In genomic region chr17:38351412-38352222, GRCh38 we compare ENCODE assay signal across 8 cellular contexts. TPM values are rescaled to one million over a fixed set of nuclear protein-coding genes. Genes with fewer than 3 reads are reported as not detected.
DNase-seq lines count a peak whose midpoint lies in the region; ATAC-seq and TF ChIP-seq lines count a peak whose summit lies in the region.

SOCS7 (plus strand) TSS chr17:38351844; CDS start chr17:38352053, 209 bp downstream.

- no peaks in the 10 kb centered on the region for H4K20me1 ChIP-seq in OCI-LY1 (ENCODE audit: insufficient read depth, low read length)

- ATAC-seq in GM21515 (IDR thresholded peaks at IDR 0.05; ENCODE audit: unreplicated experiment) = peak; percentile 84
- peak; percentile 95 for ATAC-seq in mucosa of descending colon

- intact Hi-C loops in mucosa of descending colon (cut with DNase I, micrococcal nuclease) = no loop called here

- DNase-seq in D341Med (ENCODE audit: low spot score) (peak; percentile 100), HuH-7 (ENCODE audit: low spot score) (peak; percentile 91), activated T-cell treated with anti-CD3 and anti-CD28 coated beads for 1 hour (ENCODE audit: low read depth) (peak; percentile 94), epithelial cell of prostate (ENCODE audit: low read depth, low spot score) (no peak), mucosa of descending colon (peak; percentile 95 to 97 (median 97))
- peak; percentile 88 to 89 for DNase-seq in stimulated activated CD8-positive, alpha-beta memory T cell treated with anti-CD3 and anti-CD28 coated beads, Interleukin-4, amount 100 ng/mL, for 1 hour (ENCODE audit: low read depth in 2 of 2, low spot score in 1 of 2)

- H3K79me2 ChIP-seq in OCI-LY1 (ENCODE audit: insufficient read depth, low read length) = no peaks in the 10 kb centered on the region

- no peaks in the 10 kb centered on the region for H3K9me3 ChIP-seq in OCI-LY1 (ENCODE audit: low read length)
- no peaks in the 10 kb centered on the region for H3K9me3 ChIP-seq in mucosa of descending colon

- H3K36me3 ChIP-seq in OCI-LY1 (ENCODE audit: insufficient read depth, low read length) = no peaks in the 10 kb centered on the region
- no peaks in the 10 kb centered on the region for H3K36me3 ChIP-seq in mucosa of descending colon (ENCODE audit: low read depth)

- H3K4me3 ChIP-seq in OCI-LY1 (ENCODE audit: low read depth, low read length, poor library complexity, severe bottlenecking) (peak within 1 kb of the TSS; percentile 87), mucosa of descending colon (peak within 1 kb of the TSS; percentile 64)

- TF ChIP-seq CTCF in OCI-LY1 (IDR thresholded peaks at IDR 0.05; ENCODE audit: low read length) (no peak), mucosa of descending colon (IDR thresholded peaks at IDR 0.05) (no peak)

- H3K4me1 ChIP-seq in OCI-LY1 (ENCODE audit: insufficient read depth, low read length, severe bottlenecking) (peaks cover 33% of the 10 kb centered on the region), mucosa of descending colon (ENCODE audit: low read depth) (peaks cover 12% of the 10 kb centered on the region)

- peak within 1 kb of the TSS; percentile 98 for H2AFZ ChIP-seq in OCI-LY1 (ENCODE audit: low read length)

- no peaks in the 10 kb centered on the region for H3K27me3 ChIP-seq in OCI-LY1 (ENCODE audit: insufficient read depth, low read length)

- H3K9ac ChIP-seq in OCI-LY1 (ENCODE audit: low read length) = peak within 1 kb of the TSS; percentile 95

- H3K9me2 ChIP-seq in OCI-LY1 (ENCODE audit: low read depth, low read length) = no peaks in the 10 kb centered on the region

- peaks cover 3% of the 10 kb centered on the region; the same call in 1 of the 2 replicates for H3F3A ChIP-seq in OCI-LY1 (ENCODE audit: insufficient read depth, low read length)

- H3K27ac ChIP-seq in OCI-LY1 (ENCODE audit: low read depth, low read length, poor library complexity, severe bottlenecking) (no peak within 1 kb of the TSS), epithelial cell of prostate (peak within 1 kb of the TSS; percentile 48)

- peak within 1 kb of the TSS; percentile 98 for H3K4me2 ChIP-seq in OCI-LY1 (ENCODE audit: low read length)

RNA-seq across cellular contexts. Expression of gene SOCS7, which starts in this region (rescaled TPM):
- 10 to 100 TPM; 11.4 to 26.2 (median 16.1) TPM for total RNA-seq in mucosa of descending colon
